1 cellular context compared by ENCODE assay signal in genomic region chr7:99562832-99563231, GRCh38.
A peak's percentile ranks its signal among the peaks of the same experiment; 100 is the strongest.
TF ChIP-seq lines count a peak whose summit lies in the region.

No MANE protein-coding gene starts in this region.

TF ChIP-seq in IMR-90, 13 proteins besides CTCF, POLR2A, EP300 and RAD21 (continued from another document):
- TF ChIP-seq MAZ (IDR thresholded peaks at IDR 0.05; ENCODE audit: borderline replicate concordance, low read depth, low read length) (peak; percentile 46; the same call in 1 of the 2 replicates), FOS (IDR thresholded peaks at IDR 0.05; ENCODE audit: low read depth, low read length) (peak; percentile 100)
